Comparison of ENCODE assay signal across 8 cellular contexts in the genomic region with DNA sequence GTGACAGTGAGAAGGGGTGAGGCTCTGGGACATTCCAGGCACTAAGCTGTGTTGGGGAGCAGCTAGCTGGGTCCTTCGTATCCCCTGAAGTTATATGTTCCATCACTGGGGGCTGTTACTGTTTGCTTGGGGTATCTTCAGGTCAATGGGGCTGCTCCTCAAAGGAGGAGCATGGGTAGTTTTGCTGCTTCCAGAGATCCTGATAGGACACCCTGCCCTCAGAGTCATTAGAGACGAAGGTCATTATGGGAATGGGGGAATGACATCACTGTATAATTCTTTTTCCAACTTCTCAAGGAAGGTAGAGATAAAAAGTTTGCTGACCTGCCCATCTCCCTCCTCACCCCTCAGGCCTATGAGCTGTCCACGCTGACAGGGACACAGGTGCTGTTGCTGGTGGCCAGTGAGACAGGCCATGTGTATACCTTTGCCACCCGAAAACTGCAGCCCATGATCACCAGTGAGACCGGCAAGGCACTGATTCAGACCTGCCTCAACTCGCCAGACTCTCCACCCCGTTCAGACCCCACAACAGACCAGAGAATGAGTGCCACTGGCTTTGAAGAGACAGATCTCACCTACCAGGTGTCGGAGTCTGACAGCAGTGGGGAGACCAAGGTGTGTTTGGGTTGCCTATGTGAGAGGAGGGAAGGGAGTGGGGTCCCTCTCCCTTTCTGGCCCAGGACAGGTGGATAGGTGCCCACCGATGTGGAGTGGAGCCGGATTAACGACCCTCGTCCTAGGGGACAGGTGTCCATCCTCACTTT.
A peak's percentile ranks its signal among the peaks of the same experiment; 100 is the strongest.
DNase-seq lines count a peak whose midpoint lies in the region; ATAC-seq and TF ChIP-seq lines count a peak whose summit lies in the region.

No MANE protein-coding gene starts in this region.

- TF ChIP-seq POLR2A in erythroblast (IDR thresholded peaks at IDR 0.05; ENCODE audit: low read length), result no peak

- no peak for TF ChIP-seq CTCF in RWPE2 (IDR thresholded peaks at IDR 0.05; ENCODE audit: poor library complexity, severe bottlenecking)
- TF ChIP-seq CTCF in retinal pigment epithelial cell (conservative IDR thresholded peaks at IDR 0.05; ENCODE audit: low read depth, low read length), result no peak
- no peak for TF ChIP-seq CTCF in GM13976 (IDR thresholded peaks at IDR 0.05; ENCODE audit: borderline replicate concordance, control extremely low read depth, extremely low read depth, insufficient read depth, missing control alignments)

- peaks cover 16% of the 10 kb centered on the region for H3K4me1 ChIP-seq in RWPE2 (ENCODE audit: insufficient read depth, poor library complexity, severe bottlenecking)

- ATAC-seq in RWPE2 (ENCODE audit: low read depth) (no peak; the same call in 2 of the 3 replicates), HG02885 (IDR thresholded peaks at IDR 0.05; ENCODE audit: poor library complexity, unreplicated experiment) (no peak)

- no peaks in the 10 kb centered on the region for H3K9me3 ChIP-seq in RWPE2 (ENCODE audit: severe bottlenecking)

- in situ Hi-C loops in GM13976 (cut with MboI; ENCODE audit: low sequenced_read_pairs, unreplicated experiment), result no loop called here

- H3K36me3 ChIP-seq in RWPE2 (ENCODE audit: low read depth), result peaks cover 41% of the 10 kb centered on the region

- peak overlapping the region; percentile 68 for H3K27ac ChIP-seq in RWPE2 (ENCODE audit: poor library complexity, severe bottlenecking)

- no peak for DNase-seq in RWPE2 (ENCODE audit: low spot score)
- peak; percentile 31 to 55 for DNase-seq in erythroblast (lab: John Stamatoyannopoulos, UW)
- no peak for DNase-seq in retinal pigment epithelial cell (ENCODE audit: low read depth)
- DNase-seq in GM13976 (ENCODE audit: low spot score), result no peak
- DNase-seq in HuH-7.5 (ENCODE audit: low spot score), result no peak
- DNase-seq in stimulated activated CD4-positive, alpha-beta T cell treated with anti-CD3 and anti-CD28 coated beads, Interleukin-15, amount 100 ng/mL, for 24 hours, result no peak

- no peaks in the 10 kb centered on the region for H3K27me3 ChIP-seq in RWPE2 (ENCODE audit: insufficient read depth, poor library complexity, severe bottlenecking)

- H3K4me3 ChIP-seq in GM08714 (ENCODE audit: low read length) (peak overlapping the region; percentile 86), RWPE2 (ENCODE audit: severe bottlenecking) (peak overlapping the region; percentile 98), retinal pigment epithelial cell (ENCODE audit: low read length) (peak overlapping the region; percentile 74)

Comparison
In these comparisons a context has a peak if more than half of its experiments do, and no peak if none do; other contexts are left out.
1. DNase-seq: peak in erythroblast (2 of 2); none in RWPE2 (single experiment), retinal pigment epithelial cell (single experiment), GM13976 (single experiment), HuH-7.5 (single experiment) and stimulated activated CD4-positive, alpha-beta T cell treated with anti-CD3 and anti-CD28 coated beads, Interleukin-15, amount 100 ng/mL, for 24 hours (single experiment).
2. Peak in every context shown above with its lines, with median percentiles within 50 percentile points of each other: H3K4me3 ChIP-seq.